9 cellular contexts compared by ENCODE assay signal in genomic region chr4:108166038-108166437, GRCh38. TPM values are rescaled to one million over a fixed set of nuclear protein-coding genes. Genes with fewer than 3 reads are reported as not detected.
A peak's percentile ranks its signal among the peaks of the same experiment; 100 is the strongest.
DNase-seq lines count a peak whose midpoint lies in the region; ATAC-seq lines count a peak whose summit lies in the region.
"Had no signal": no experiment of that assay in that cellular context is flagged by ENCODE, and none has a peak within 500 bp of the region (broad histone marks: within the 10 kb centered on the region; RNA-seq: fewer than 3 reads in every experiment).

No MANE protein-coding gene starts in this region.

- peaks cover 27% of the 10 kb centered on the region; the same call in 1 of the 2 replicates for H3K4me1 ChIP-seq in iPS-20b (ENCODE audit: insufficient read depth, low read length)

- peaks cover 92% of the 10 kb centered on the region for H3K27me3 ChIP-seq in iPS-20b (ENCODE audit: insufficient read depth, low read length)

- DNase-seq in NCI-H1417 (lab: John Stamatoyannopoulos, UW) (peak in 2 of 3 experiments; percentile 67 to 73), NCI-H1417 treated with DMSO at 0.1 percent for 48 hours (lab: John Stamatoyannopoulos, UW) (no peak), DMS79 (lab: John Stamatoyannopoulos, UW) (no peak)
- DNase-seq in activated T-helper 1 cell treated with anti-CD3 and anti-CD28 coated beads, Interleukin-12 subunit alpha, Interleukin-12 subunit beta, Interleukin-2, Interleukin-4 antibody, amounts not matched to agents 30 ng/mL and 10 ng/mL and 1 ng/mL, durations not matched to agents 14 hours and 24 hours and 36 hours (ENCODE audit: low spot score), result peak; percentile 44

- no peaks in the 10 kb centered on the region for H3K9me3 Mint-ChIP-seq in activated T-helper 1 cell treated with anti-CD3 and anti-CD28 coated beads, Interleukin-12 subunit alpha, Interleukin-12 subunit beta, Interleukin-2, Interleukin-4 antibody, amounts not matched to agents 30 ng/mL and 10 ng/mL and 1 ng/mL, durations not matched to agents 14 hours and 24 hours and 36 hours
- H3K9me3 Mint-ChIP-seq in stimulated activated naive CD8-positive, alpha-beta T cell treated with anti-CD3 and anti-CD28 coated beads, Interleukin-15, Interleukin-2, amounts not matched to agents 100 ng/mL and 50 ng/mL, for 24 hours, result no peaks in the 10 kb centered on the region

- peaks cover 67% of the 10 kb centered on the region for H3K4me1 Mint-ChIP-seq in activated T-helper 1 cell treated with anti-CD3 and anti-CD28 coated beads, Interleukin-12 subunit alpha, Interleukin-12 subunit beta, Interleukin-2, Interleukin-4 antibody, amounts not matched to agents 30 ng/mL and 10 ng/mL and 1 ng/mL, durations not matched to agents 14 hours and 24 hours and 36 hours (ENCODE audit: low read depth)
- H3K4me1 Mint-ChIP-seq in stimulated activated naive CD8-positive, alpha-beta T cell treated with anti-CD3 and anti-CD28 coated beads, Interleukin-15, Interleukin-2, amounts not matched to agents 100 ng/mL and 50 ng/mL, for 24 hours (ENCODE audit: low read depth), result peaks cover 64% of the 10 kb centered on the region

- peak overlapping the region; percentile 85 for H3K27ac Mint-ChIP-seq in activated T-helper 1 cell treated with anti-CD3 and anti-CD28 coated beads, Interleukin-12 subunit alpha, Interleukin-12 subunit beta, Interleukin-2, Interleukin-4 antibody, amounts not matched to agents 30 ng/mL and 10 ng/mL and 1 ng/mL, durations not matched to agents 14 hours and 24 hours and 36 hours
- peak overlapping the region; percentile 93 for H3K27ac Mint-ChIP-seq in stimulated activated naive CD8-positive, alpha-beta T cell treated with anti-CD3 and anti-CD28 coated beads, Interleukin-15, Interleukin-2, amounts not matched to agents 100 ng/mL and 50 ng/mL, for 24 hours

- ATAC-seq in HG03045 (IDR thresholded peaks at IDR 0.05; ENCODE audit: unreplicated experiment) (no peak), HG03159 (IDR thresholded peaks at IDR 0.05; ENCODE audit: unreplicated experiment) (no peak)
- ATAC-seq: Panc1 had no signal

- intact Hi-C loops in activated T-helper 1 cell treated with anti-CD3 and anti-CD28 coated beads, Interleukin-12 subunit alpha, Interleukin-12 subunit beta, Interleukin-2, Interleukin-4 antibody, amounts not matched to agents 30 ng/mL and 10 ng/mL and 1 ng/mL, durations not matched to agents 14 hours and 24 hours and 36 hours (cut with micrococcal nuclease), result loop anchor here (1.0 to 5.0 kb wide), 9 partner anchors 11 to 444 kb away; partner anchors contain the start of gene PAPSS1

- peaks cover 37% of the 10 kb centered on the region for H3K36me3 Mint-ChIP-seq in activated T-helper 1 cell treated with anti-CD3 and anti-CD28 coated beads, Interleukin-12 subunit alpha, Interleukin-12 subunit beta, Interleukin-2, Interleukin-4 antibody, amounts not matched to agents 30 ng/mL and 10 ng/mL and 1 ng/mL, durations not matched to agents 14 hours and 24 hours and 36 hours (ENCODE audit: low read depth)
- H3K36me3 Mint-ChIP-seq in stimulated activated naive CD8-positive, alpha-beta T cell treated with anti-CD3 and anti-CD28 coated beads, Interleukin-15, Interleukin-2, amounts not matched to agents 100 ng/mL and 50 ng/mL, for 24 hours (ENCODE audit: low read depth), result peaks cover 31% of the 10 kb centered on the region

- no peaks in the 10 kb centered on the region for H3K9me3 ChIP-seq in iPS-20b (ENCODE audit: insufficient read depth, low read depth, low read length)

- peak overlapping the region; percentile 98 for H3K4me3 Mint-ChIP-seq in activated T-helper 1 cell treated with anti-CD3 and anti-CD28 coated beads, Interleukin-12 subunit alpha, Interleukin-12 subunit beta, Interleukin-2, Interleukin-4 antibody, amounts not matched to agents 30 ng/mL and 10 ng/mL and 1 ng/mL, durations not matched to agents 14 hours and 24 hours and 36 hours
- peak overlapping the region; percentile 99 for H3K4me3 Mint-ChIP-seq in stimulated activated naive CD8-positive, alpha-beta T cell treated with anti-CD3 and anti-CD28 coated beads, Interleukin-15, Interleukin-2, amounts not matched to agents 100 ng/mL and 50 ng/mL, for 24 hours

- H3K27me3 Mint-ChIP-seq in activated T-helper 1 cell treated with anti-CD3 and anti-CD28 coated beads, Interleukin-12 subunit alpha, Interleukin-12 subunit beta, Interleukin-2, Interleukin-4 antibody, amounts not matched to agents 30 ng/mL and 10 ng/mL and 1 ng/mL, durations not matched to agents 14 hours and 24 hours and 36 hours (ENCODE audit: insufficient read depth), result peaks cover 12% of the 10 kb centered on the region
- peaks cover 11% of the 10 kb centered on the region for H3K27me3 Mint-ChIP-seq in stimulated activated naive CD8-positive, alpha-beta T cell treated with anti-CD3 and anti-CD28 coated beads, Interleukin-15, Interleukin-2, amounts not matched to agents 100 ng/mL and 50 ng/mL, for 24 hours

- no peak overlapping the region for H3K27ac ChIP-seq in iPS-20b (ENCODE audit: low read length)

- peak overlapping the region; percentile 73 for H3K4me3 ChIP-seq in iPS-20b (ENCODE audit: low read length)

- H3K9ac ChIP-seq in iPS-20b (ENCODE audit: low read depth, low read length), result no peak overlapping the region

- H3K36me3 ChIP-seq in iPS-20b (ENCODE audit: insufficient read depth, low read depth, low read length), result no peaks in the 10 kb centered on the region

RNA-seq across cellular contexts. Expression of gene LEF1, which starts 2.7 kb away (rescaled TPM):
- total RNA-seq in activated T-helper 1 cell treated with anti-CD3 and anti-CD28 coated beads, Interleukin-12 subunit alpha, Interleukin-12 subunit beta, Interleukin-2, Interleukin-4 antibody, amounts not matched to agents 30 ng/mL and 10 ng/mL and 1 ng/mL, durations not matched to agents 14 hours and 24 hours and 36 hours, result 133 and 139 TPM in 2 replicates

Comparison
In these comparisons a context has a peak if more than half of its experiments do, and no peak if none do; other contexts are left out.
1. DNase-seq: peak in NCI-H1417 (2 of 3) and activated T-helper 1 cell treated with anti-CD3 and anti-CD28 coated beads, Interleukin-12 subunit alpha, Interleukin-12 subunit beta, Interleukin-2, Interleukin-4 antibody, amounts not matched to agents 30 ng/mL and 10 ng/mL and 1 ng/mL, durations not matched to agents 14 hours and 24 hours and 36 hours (single experiment); none in NCI-H1417 treated with DMSO at 0.1 percent for 48 hours (single experiment) and DMS79 (single experiment).